Comparison of ENCODE assay signal across 33 cellular contexts in genomic region chr6:158367824-158368223, GRCh38.
"Had no signal": no experiment of that assay in that cellular context is flagged by ENCODE, and none has a peak within 500 bp of the region (broad histone marks: within the 10 kb centered on the region; RNA-seq: fewer than 3 reads in every experiment).

No MANE protein-coding gene starts in this region.

- H3K27ac Mint-ChIP-seq: activated CD4-positive, alpha-beta T cell treated with anti-CD3 and anti-CD28 coated beads for 36 hours; activated CD4-positive, alpha-beta T cell treated with anti-CD3 and anti-CD28 coated beads, Interleukin-2, amount 10 ng/mL, durations not matched to agents 7 days and 5 days; activated CD8-positive, alpha-beta T cell treated with anti-CD3 and anti-CD28 coated beads, Interleukin-2, amount 10 ng/mL, durations not matched to agents 7 days and 5 days; activated naive CD4-positive, alpha-beta T cell treated with anti-CD3 and anti-CD28 coated beads, Interleukin-2, amount 10 ng/mL, durations not matched to agents 7 days and 5 days; activated naive CD8-positive, alpha-beta T cell; activated naive CD8-positive, alpha-beta T cell treated with anti-CD3 and anti-CD28 coated beads, Interleukin-2, amount 50 U/mL, for 24 hours; activated T-helper 1 cell treated with anti-CD3 and anti-CD28 coated beads, Interleukin-12 subunit alpha, Interleukin-12 subunit beta, Interleukin-2, Interleukin-4 antibody, amounts not matched to agents 30 ng/mL and 10 ng/mL and 1 ng/mL, durations not matched to agents 14 hours and 24 hours and 36 hours; brain had no signal

- ATAC-seq: activated CD4-positive, alpha-beta T cell treated with anti-CD3 and anti-CD28 coated beads for 36 hours; activated CD4-positive, CD25-positive, alpha-beta regulatory T cell treated with anti-CD3 and anti-CD28 coated beads, Interleukin-2, amount 50 U/mL, for 24 hours; activated CD8-positive, alpha-beta T cell treated with anti-CD3 and anti-CD28 coated beads, Interleukin-2, amount 10 ng/mL, durations not matched to agents 7 days and 5 days; activated naive CD8-positive, alpha-beta T cell treated with anti-CD3 and anti-CD28 coated beads, Interleukin-2, amount 50 U/mL, for 24 hours; activated T-cell treated with anti-CD3 and anti-CD28 coated beads, Interleukin-2, amount 50 U/mL, for 4 hours; Panc1; SK-N-SH treated with all-trans-retinoic acid at 6 μM for 48 hours had no signal

- H3K27me3 Mint-ChIP-seq: activated CD4-positive, alpha-beta T cell treated with anti-CD3 and anti-CD28 coated beads for 36 hours; activated CD4-positive, alpha-beta T cell treated with anti-CD3 and anti-CD28 coated beads, Interleukin-2, amount 10 ng/mL, durations not matched to agents 7 days and 5 days; activated naive CD4-positive, alpha-beta T cell treated with anti-CD3 and anti-CD28 coated beads, Interleukin-2, amount 10 ng/mL, durations not matched to agents 7 days and 5 days; activated naive CD8-positive, alpha-beta T cell; activated naive CD8-positive, alpha-beta T cell treated with anti-CD3 and anti-CD28 coated beads, Interleukin-2, amount 50 U/mL, for 24 hours; brain had no signal

- H3K9me3 Mint-ChIP-seq: activated naive CD4-positive, alpha-beta T cell treated with anti-CD3 and anti-CD28 coated beads, Interleukin-2, amount 10 ng/mL, durations not matched to agents 7 days and 5 days; activated naive CD8-positive, alpha-beta T cell treated with anti-CD3 and anti-CD28 coated beads, Interleukin-2, amount 50 U/mL, for 24 hours; activated T-cell treated with anti-CD3 and anti-CD28 coated beads, Interleukin-2, amount 50 U/mL, for 4 hours; activated T-helper 1 cell treated with anti-CD3 and anti-CD28 coated beads, Interleukin-12 subunit alpha, Interleukin-12 subunit beta, Interleukin-2, Interleukin-4 antibody, amounts not matched to agents 30 ng/mL and 10 ng/mL and 1 ng/mL, durations not matched to agents 14 hours and 24 hours and 36 hours had no signal

- H3K4me1 Mint-ChIP-seq: activated CD4-positive, alpha-beta T cell treated with anti-CD3 and anti-CD28 coated beads for 36 hours had no signal

- FAIRE-seq: colon had no signal

- H3K36me3 Mint-ChIP-seq: activated naive CD4-positive, alpha-beta T cell treated with anti-CD3 and anti-CD28 coated beads, Interleukin-2, amount 10 ng/mL, durations not matched to agents 7 days and 5 days had no signal

- H3K4me3 Mint-ChIP-seq: activated CD4-positive, alpha-beta T cell treated with anti-CD3 and anti-CD28 coated beads for 36 hours; activated CD4-positive, alpha-beta T cell treated with anti-CD3 and anti-CD28 coated beads, Interleukin-2, amount 10 ng/mL, durations not matched to agents 7 days and 5 days; activated CD8-positive, alpha-beta T cell treated with anti-CD3 and anti-CD28 coated beads, Interleukin-2, amount 10 ng/mL, durations not matched to agents 7 days and 5 days; activated naive CD4-positive, alpha-beta T cell treated with anti-CD3 and anti-CD28 coated beads, Interleukin-2, amount 10 ng/mL, durations not matched to agents 7 days and 5 days; activated naive CD8-positive, alpha-beta T cell; activated naive CD8-positive, alpha-beta T cell treated with anti-CD3 and anti-CD28 coated beads, Interleukin-2, amount 50 U/mL, for 24 hours; activated T-cell treated with anti-CD3 and anti-CD28 coated beads, Interleukin-2, amount 50 U/mL, for 4 hours; activated T-helper 1 cell treated with anti-CD3 and anti-CD28 coated beads, Interleukin-12 subunit alpha, Interleukin-12 subunit beta, Interleukin-2, Interleukin-4 antibody, amounts not matched to agents 30 ng/mL and 10 ng/mL and 1 ng/mL, durations not matched to agents 14 hours and 24 hours and 36 hours; brain had no signal

- DNase-seq: activated CD4-positive, alpha-beta T cell treated with anti-CD3 and anti-CD28 coated beads for 36 hours; activated CD4-positive, alpha-beta T cell treated with anti-CD3 and anti-CD28 coated beads, Interleukin-2, amount 10 ng/mL, durations not matched to agents 7 days and 5 days; activated CD4-positive, alpha-beta T cell treated with anti-CD3 and anti-CD28 coated beads, Interleukin-2, amount 50 U/mL, for 48 hours; activated CD8-positive, alpha-beta T cell treated with anti-CD3 and anti-CD28 coated beads, Interleukin-2, amount 10 ng/mL, durations not matched to agents 7 days and 5 days; activated naive CD4-positive, alpha-beta T cell treated with anti-CD3 and anti-CD28 coated beads, Interleukin-2, amount 10 ng/mL, durations not matched to agents 7 days and 5 days; activated naive CD8-positive, alpha-beta T cell treated with anti-CD3 and anti-CD28 coated beads, Interleukin-2, amount 50 U/mL, for 24 hours; activated T-cell treated with anti-CD3 and anti-CD28 coated beads, Interleukin-2, amount 50 U/mL, for 4 hours; anterior cingulate cortex; central memory CD4-positive, alpha-beta T cell; NCI-H1092 treated with DMSO at 0.1 percent for 48 hours; NCI-H1417; NCI-H146; NCI-H187; NCI-H2029 treated with DMSO at 0.1 percent for 48 hours; NCI-H2107; NCI-H2171 treated with DMSO at 0.1 percent for 48 hours; NCI-H226; NCI-H446 treated with DMSO at 0.1 percent for 48 hours; NCI-H524; NCI-H69; NCI-H82; SIG-M5; SW 1271; T-helper 1 cell; T-helper 2 cell; T-helper 9 cell had no signal
